Comparison of ENCODE assay signal across 1 cellular context in the genomic region with DNA sequence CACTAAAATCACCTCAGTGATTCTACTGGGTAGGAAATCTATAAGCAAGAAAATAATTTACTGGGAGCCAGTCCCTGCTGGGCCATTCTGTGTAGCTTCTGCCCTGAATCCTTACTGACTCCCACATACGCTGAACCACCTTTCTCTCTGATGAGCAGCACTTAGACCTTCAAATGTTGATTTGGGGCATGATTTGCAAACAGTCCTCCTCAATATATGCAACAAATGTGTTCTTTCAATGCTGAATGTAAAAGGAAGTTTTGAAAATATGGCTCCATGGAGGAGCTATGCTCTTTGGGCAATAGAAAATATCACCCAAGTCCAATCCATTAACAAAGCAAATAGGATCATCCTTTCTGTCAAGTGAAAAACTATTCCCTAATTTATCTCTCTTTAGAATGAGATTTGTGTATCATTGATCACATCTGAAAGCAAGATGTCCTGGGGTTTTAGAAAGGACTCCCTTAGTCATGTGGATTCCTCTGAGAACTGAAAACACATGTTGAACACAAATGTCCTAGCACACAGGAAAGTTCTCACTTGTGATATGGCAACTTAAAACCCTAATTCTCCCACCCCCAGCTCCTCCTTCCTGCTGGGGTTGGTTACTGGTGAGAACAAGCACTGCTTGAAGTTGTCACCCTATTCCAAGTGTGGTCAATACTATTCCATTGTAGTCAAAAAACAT.
TF ChIP-seq lines count a peak whose summit lies in the region.

No MANE protein-coding gene starts in this region.

TF ChIP-seq in HepG2, 621 proteins besides CTCF, POLR2A, EP300 and RAD21:
- TF ChIP-seq ZFP37 (CRISPR knock-in tag; IDR thresholded peaks at IDR 0.05; ENCODE audit: borderline replicate concordance): no peak
- TF ChIP-seq ZNF441 (CRISPR knock-in tag; IDR thresholded peaks at IDR 0.05; ENCODE audit: borderline replicate concordance): no peak
- no peak for TF ChIP-seq ZFY (CRISPR knock-in tag; IDR thresholded peaks at IDR 0.05)
- no peak for TF ChIP-seq HNRNPH1 (optimal IDR thresholded peaks at IDR 0.05; ENCODE audit: low read depth, low read length)
- no peak for TF ChIP-seq SMYD3 (CRISPR knock-in tag; IDR thresholded peaks at IDR 0.05)
- no peak for TF ChIP-seq MBD4 (IDR thresholded peaks at IDR 0.05; ENCODE audit: borderline replicate concordance, low read length)
- TF ChIP-seq ZIK1 (CRISPR knock-in tag; IDR thresholded peaks at IDR 0.05; ENCODE audit: borderline replicate concordance, low read depth): no peak
- TF ChIP-seq, protein P1, sequence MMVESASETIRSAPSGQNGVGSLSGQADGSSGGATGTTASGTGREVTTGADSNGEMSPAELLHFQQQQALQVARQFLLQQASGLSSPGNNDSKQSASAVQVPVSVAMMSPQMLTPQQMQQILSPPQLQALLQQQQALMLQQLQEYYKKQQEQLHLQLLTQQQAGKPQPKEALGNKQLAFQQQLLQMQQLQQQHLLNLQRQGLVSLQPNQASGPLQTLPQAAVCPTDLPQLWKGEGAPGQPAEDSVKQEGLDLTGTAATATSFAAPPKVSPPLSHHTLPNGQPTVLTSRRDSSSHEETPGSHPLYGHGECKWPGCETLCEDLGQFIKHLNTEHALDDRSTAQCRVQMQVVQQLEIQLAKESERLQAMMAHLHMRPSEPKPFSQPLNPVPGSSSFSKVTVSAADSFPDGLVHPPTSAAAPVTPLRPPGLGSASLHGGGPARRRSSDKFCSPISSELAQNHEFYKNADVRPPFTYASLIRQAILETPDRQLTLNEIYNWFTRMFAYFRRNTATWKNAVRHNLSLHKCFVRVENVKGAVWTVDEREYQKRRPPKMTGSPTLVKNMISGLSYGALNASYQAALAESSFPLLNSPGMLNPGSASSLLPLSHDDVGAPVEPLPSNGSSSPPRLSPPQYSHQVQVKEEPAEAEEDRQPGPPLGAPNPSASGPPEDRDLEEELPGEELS (CRISPR knock-in tag; IDR thresholded peaks at IDR 0.05): no peak
- TF ChIP-seq ASH2L (IDR thresholded peaks at IDR 0.05; ENCODE audit: insufficient read length, low read depth, low read length): no peak
- no peak for TF ChIP-seq ELF3 (CRISPR knock-in tag; IDR thresholded peaks at IDR 0.05)
- TF ChIP-seq RBM22 (optimal IDR thresholded peaks at IDR 0.05; ENCODE audit: low read length): peak; percentile 83
- TF ChIP-seq GABPB1 (CRISPR knock-in tag; IDR thresholded peaks at IDR 0.05): no peak
- no peak for TF ChIP-seq ZNF660 (CRISPR knock-in tag; IDR thresholded peaks at IDR 0.05; ENCODE audit: borderline replicate concordance, low read depth)
- TF ChIP-seq, protein P2, sequence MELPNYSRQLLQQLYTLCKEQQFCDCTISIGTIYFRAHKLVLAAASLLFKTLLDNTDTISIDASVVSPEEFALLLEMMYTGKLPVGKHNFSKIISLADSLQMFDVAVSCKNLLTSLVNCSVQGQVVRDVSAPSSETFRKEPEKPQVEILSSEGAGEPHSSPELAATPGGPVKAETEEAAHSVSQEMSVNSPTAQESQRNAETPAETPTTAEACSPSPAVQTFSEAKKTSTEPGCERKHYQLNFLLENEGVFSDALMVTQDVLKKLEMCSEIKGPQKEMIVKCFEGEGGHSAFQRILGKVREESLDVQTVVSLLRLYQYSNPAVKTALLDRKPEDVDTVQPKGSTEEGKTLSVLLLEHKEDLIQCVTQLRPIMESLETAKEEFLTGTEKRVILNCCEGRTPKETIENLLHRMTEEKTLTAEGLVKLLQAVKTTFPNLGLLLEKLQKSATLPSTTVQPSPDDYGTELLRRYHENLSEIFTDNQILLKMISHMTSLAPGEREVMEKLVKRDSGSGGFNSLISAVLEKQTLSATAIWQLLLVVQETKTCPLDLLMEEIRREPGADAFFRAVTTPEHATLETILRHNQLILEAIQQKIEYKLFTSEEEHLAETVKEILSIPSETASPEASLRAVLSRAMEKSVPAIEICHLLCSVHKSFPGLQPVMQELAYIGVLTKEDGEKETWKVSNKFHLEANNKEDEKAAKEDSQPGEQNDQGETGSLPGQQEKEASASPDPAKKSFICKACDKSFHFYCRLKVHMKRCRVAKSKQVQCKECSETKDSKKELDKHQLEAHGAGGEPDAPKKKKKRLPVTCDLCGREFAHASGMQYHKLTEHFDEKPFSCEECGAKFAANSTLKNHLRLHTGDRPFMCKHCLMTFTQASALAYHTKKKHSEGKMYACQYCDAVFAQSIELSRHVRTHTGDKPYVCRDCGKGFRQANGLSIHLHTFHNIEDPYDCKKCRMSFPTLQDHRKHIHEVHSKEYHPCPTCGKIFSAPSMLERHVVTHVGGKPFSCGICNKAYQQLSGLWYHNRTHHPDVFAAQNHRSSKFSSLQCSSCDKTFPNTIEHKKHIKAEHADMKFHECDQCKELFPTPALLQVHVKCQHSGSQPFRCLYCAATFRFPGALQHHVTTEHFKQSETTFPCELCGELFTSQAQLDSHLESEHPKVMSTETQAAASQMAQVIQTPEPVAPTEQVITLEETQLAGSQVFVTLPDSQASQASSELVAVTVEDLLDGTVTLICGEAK (IDR thresholded peaks at IDR 0.05): no peak
- TF ChIP-seq, protein P2 (CRISPR knock-in tag; IDR thresholded peaks at IDR 0.05): no peak
- TF ChIP-seq ZC3H4 (CRISPR knock-in tag; IDR thresholded peaks at IDR 0.05; ENCODE audit: borderline replicate concordance): no peak
- peak; percentile 67 for TF ChIP-seq AGO2 (optimal IDR thresholded peaks at IDR 0.05; ENCODE audit: low read depth, low read length)
- no peak for TF ChIP-seq MZF1 (CRISPR knock-in tag; IDR thresholded peaks at IDR 0.05; ENCODE audit: borderline replicate concordance)
- TF ChIP-seq POLR2G (IDR thresholded peaks at IDR 0.05; ENCODE audit: low read depth, low read length): peak; percentile 56; the same call in 1 of the 2 replicates
